In genomic region chr6:129575378-129576118, GRCh38 we compare ENCODE assay signal across 8 cellular contexts.
DNase-seq lines count a peak whose midpoint lies in the region; ATAC-seq and TF ChIP-seq lines count a peak whose summit lies in the region.

No MANE protein-coding gene starts in this region.

- no peaks in the 10 kb centered on the region for H3K9me3 Mint-ChIP-seq in activated T-cell treated with anti-CD3 and anti-CD28 coated beads, Interleukin-2, amount 50 U/mL, for 4 hours
- H3K9me3 Mint-ChIP-seq in activated T-cell treated with anti-CD3 and anti-CD28 coated beads, Interleukin-2, amount 50 U/mL, for 72 hours, result peaks cover 2 to 5% of the 10 kb centered on the region in 2 donors
- H3K9me3 Mint-ChIP-seq in brain (peaks cover 15 to 39% (median 31%) of the 10 kb centered on the region in 5 experiments), immature natural killer cell (peaks cover 0 to 5% (median 0%) of the 10 kb centered on the region in 6 donors)
- peaks cover 3% of the 10 kb centered on the region for H3K9me3 Mint-ChIP-seq in activated CD4-positive, alpha-beta memory T cell treated with anti-CD3 and anti-CD28 coated beads, Interleukin-2, amount 10 ng/mL, durations not matched to agents 7 days and 5 days

- H3K36me3 Mint-ChIP-seq in activated T-cell treated with anti-CD3 and anti-CD28 coated beads, Interleukin-2, amount 50 U/mL, for 4 hours (ENCODE audit: insufficient read depth), result no peaks in the 10 kb centered on the region
- H3K36me3 Mint-ChIP-seq in activated T-cell treated with anti-CD3 and anti-CD28 coated beads, Interleukin-2, amount 50 U/mL, for 72 hours (ENCODE audit: insufficient read depth in 2 of 2), result peaks cover 5 to 7% of the 10 kb centered on the region in 2 donors
- H3K36me3 Mint-ChIP-seq in brain (peaks cover 35% of the 10 kb centered on the region), immature natural killer cell (peaks cover 18 to 30% (median 28%) of the 10 kb centered on the region in 3 donors)
- H3K36me3 Mint-ChIP-seq in activated CD4-positive, alpha-beta memory T cell treated with anti-CD3 and anti-CD28 coated beads, Interleukin-2, amount 10 ng/mL, durations not matched to agents 7 days and 5 days (ENCODE audit: low read depth), result peaks cover 11% of the 10 kb centered on the region

- DNase-seq in activated T-cell treated with anti-CD3 and anti-CD28 coated beads, Interleukin-2, amount 50 U/mL, for 4 hours, result no peak
- no peak for DNase-seq in activated T-cell treated with anti-CD3 and anti-CD28 coated beads, Interleukin-2, amount 50 U/mL, for 72 hours
- DNase-seq in NCI-H446 treated with DMSO at 0.1 percent for 48 hours (lab: John Stamatoyannopoulos, UW) (peak; percentile 6), immature natural killer cell (peak; percentile 25 to 29 (median 25))
- no peak for DNase-seq in activated CD4-positive, alpha-beta memory T cell treated with anti-CD3 and anti-CD28 coated beads, Interleukin-2, amount 10 ng/mL, durations not matched to agents 7 days and 5 days

- H3K9me3 ChIP-seq in stomach smooth muscle (ENCODE audit: control insufficient read depth in 2 of 2, low read length in 2 of 2), result no peaks in the 10 kb centered on the region

- CTCF ChIA-PET in activated CD4-positive, alpha-beta memory T cell treated with anti-CD3 and anti-CD28 coated beads, Interleukin-2, amount 10 ng/mL, durations not matched to agents 7 days and 5 days (lab: Charles Lee), result interaction anchor here (0.8 to 1.0 kb wide), 2 partner anchors 10 to 71 kb away, joined by 3 to 4 read pairs; no protein-coding TSS in a partner anchor

- no peak overlapping the region for H3K27ac ChIP-seq in stomach smooth muscle (ENCODE audit: low read length)

- no peak for ATAC-seq in activated T-cell treated with anti-CD3 and anti-CD28 coated beads, Interleukin-2, amount 50 U/mL, for 4 hours
- ATAC-seq in activated T-cell treated with anti-CD3 and anti-CD28 coated beads, Interleukin-2, amount 50 U/mL, for 72 hours (replicated peaks in 1 of 2), result no peak
- no peak for ATAC-seq in GM18502 (IDR thresholded peaks at IDR 0.05; ENCODE audit: poor library complexity, unreplicated experiment)

- peaks cover 6% of the 10 kb centered on the region for H3K4me1 Mint-ChIP-seq in activated T-cell treated with anti-CD3 and anti-CD28 coated beads, Interleukin-2, amount 50 U/mL, for 4 hours (ENCODE audit: low read depth)
- peaks cover 9% of the 10 kb centered on the region for H3K4me1 Mint-ChIP-seq in activated T-cell treated with anti-CD3 and anti-CD28 coated beads, Interleukin-2, amount 50 U/mL, for 72 hours (ENCODE audit: low read depth)
- H3K4me1 Mint-ChIP-seq in brain (peaks cover 15% of the 10 kb centered on the region), immature natural killer cell (peaks cover 10 to 11% of the 10 kb centered on the region in 2 donors)
- H3K4me1 Mint-ChIP-seq in activated CD4-positive, alpha-beta memory T cell treated with anti-CD3 and anti-CD28 coated beads, Interleukin-2, amount 10 ng/mL, durations not matched to agents 7 days and 5 days, result peaks cover 7% of the 10 kb centered on the region

- peak; percentile 77 for TF ChIP-seq CTCF in brain (conservative IDR thresholded peaks at IDR 0.05)

- POLR2A ChIA-PET in activated CD4-positive, alpha-beta memory T cell treated with anti-CD3 and anti-CD28 coated beads, Interleukin-2, amount 10 ng/mL, durations not matched to agents 7 days and 5 days (lab: Charles Lee), result no interaction called here

- H3K27me3 ChIP-seq in stomach smooth muscle (ENCODE audit: control insufficient read depth in 1 of 2, insufficient read depth in 2 of 2, low read length in 2 of 2), result no peaks in the 10 kb centered on the region

- H3K27me3 Mint-ChIP-seq in activated T-cell treated with anti-CD3 and anti-CD28 coated beads, Interleukin-2, amount 50 U/mL, for 4 hours (ENCODE audit: low read depth), result no peaks in the 10 kb centered on the region
- H3K27me3 Mint-ChIP-seq in activated T-cell treated with anti-CD3 and anti-CD28 coated beads, Interleukin-2, amount 50 U/mL, for 72 hours (ENCODE audit: low read depth), result no peaks in the 10 kb centered on the region
- peaks cover 4% of the 10 kb centered on the region for H3K27me3 Mint-ChIP-seq in brain
- H3K27me3 Mint-ChIP-seq in immature natural killer cell (ENCODE audit: low read depth in 3 of 3), result peaks cover 0 to 6% (median 1%) of the 10 kb centered on the region in 3 donors
- H3K27me3 Mint-ChIP-seq in activated CD4-positive, alpha-beta memory T cell treated with anti-CD3 and anti-CD28 coated beads, Interleukin-2, amount 10 ng/mL, durations not matched to agents 7 days and 5 days, result no peaks in the 10 kb centered on the region

- H3K27ac Mint-ChIP-seq in activated T-cell treated with anti-CD3 and anti-CD28 coated beads, Interleukin-2, amount 50 U/mL, for 72 hours, result no peak overlapping the region
- H3K27ac Mint-ChIP-seq in brain (peak overlapping the region in 4 of 5 experiments; percentile 4 to 40 (median 18)), immature natural killer cell (peak overlapping the region in 1 of 6 donors; percentile 71)
- H3K27ac Mint-ChIP-seq in activated CD4-positive, alpha-beta memory T cell treated with anti-CD3 and anti-CD28 coated beads, Interleukin-2, amount 10 ng/mL, durations not matched to agents 7 days and 5 days, result no peak overlapping the region

- H3K9ac ChIP-seq in stomach smooth muscle (ENCODE audit: low read length in 2 of 2), result no peak overlapping the region

- no peaks in the 10 kb centered on the region for H3K4me1 ChIP-seq in stomach smooth muscle (ENCODE audit: control insufficient read depth, insufficient read depth, low read length)

- H3K4me3 ChIP-seq in stomach smooth muscle (ENCODE audit: low read length in 2 of 2), result peak overlapping the region; percentile 40 to 66

- H3K4me3 Mint-ChIP-seq in activated T-cell treated with anti-CD3 and anti-CD28 coated beads, Interleukin-2, amount 50 U/mL, for 4 hours, result peak overlapping the region; percentile 39
- H3K4me3 Mint-ChIP-seq in activated T-cell treated with anti-CD3 and anti-CD28 coated beads, Interleukin-2, amount 50 U/mL, for 72 hours, result peak overlapping the region in 1 of 2 donors; percentile 3
- H3K4me3 Mint-ChIP-seq in brain (peak overlapping the region in 2 of 5 experiments; percentile 5 to 12), immature natural killer cell (peak overlapping the region; percentile 42 to 64 (median 53))
- H3K4me3 Mint-ChIP-seq in activated CD4-positive, alpha-beta memory T cell treated with anti-CD3 and anti-CD28 coated beads, Interleukin-2, amount 10 ng/mL, durations not matched to agents 7 days and 5 days, result no peak overlapping the region

- H3K36me3 ChIP-seq in stomach smooth muscle (ENCODE audit: control insufficient read depth in 2 of 2, insufficient read depth in 2 of 2, low read length in 2 of 2), result no peaks in the 10 kb centered on the region

Comparison
In these comparisons a context has a peak if more than half of its experiments do, and no peak if none do; other contexts are left out.
1. DNase-seq: peak in NCI-H446 treated with DMSO at 0.1 percent for 48 hours (single experiment) and immature natural killer cell (3 of 3); none in activated T-cell treated with anti-CD3 and anti-CD28 coated beads, Interleukin-2, amount 50 U/mL, for 4 hours (single experiment), activated T-cell treated with anti-CD3 and anti-CD28 coated beads, Interleukin-2, amount 50 U/mL, for 72 hours (0 of 2) and activated CD4-positive, alpha-beta memory T cell treated with anti-CD3 and anti-CD28 coated beads, Interleukin-2, amount 10 ng/mL, durations not matched to agents 7 days and 5 days (single experiment).
2. H3K27ac Mint-ChIP-seq: peak in brain (4 of 5); none in activated T-cell treated with anti-CD3 and anti-CD28 coated beads, Interleukin-2, amount 50 U/mL, for 72 hours (single experiment) and activated CD4-positive, alpha-beta memory T cell treated with anti-CD3 and anti-CD28 coated beads, Interleukin-2, amount 10 ng/mL, durations not matched to agents 7 days and 5 days (single experiment).